ENCODE assay signal across 8 cellular contexts in genomic region chr4:174284181-174284886, GRCh38. TPM values are rescaled to one million over a fixed set of nuclear protein-coding genes. Genes with fewer than 3 reads are reported as not detected.
DNase-seq lines count a peak whose midpoint lies in the region; ATAC-seq and TF ChIP-seq lines count a peak whose summit lies in the region.

No MANE protein-coding gene starts in this region.

- peak overlapping the region; percentile 98 for H3K4me3 Mint-ChIP-seq in activated CD8-positive, alpha-beta T cell treated with anti-CD3 and anti-CD28 coated beads for 36 hours

- H3K9me3 Mint-ChIP-seq in activated CD8-positive, alpha-beta T cell treated with anti-CD3 and anti-CD28 coated beads for 36 hours = no peaks in the 10 kb centered on the region

- H3K36me3 Mint-ChIP-seq in activated CD8-positive, alpha-beta T cell treated with anti-CD3 and anti-CD28 coated beads for 36 hours (ENCODE audit: low read depth) = peaks cover 12% of the 10 kb centered on the region

- H3K27me3 Mint-ChIP-seq in activated CD8-positive, alpha-beta T cell treated with anti-CD3 and anti-CD28 coated beads for 36 hours = no peaks in the 10 kb centered on the region

- H3K4me3 ChIP-seq in heart left ventricle (peak overlapping the region; percentile 40 to 94 (median 74)), prostate gland (peak overlapping the region; percentile 70 to 85)

- no peak for TF ChIP-seq CTCF in activated CD8-positive, alpha-beta T cell treated with anti-CD3 and anti-CD28 coated beads for 36 hours (IDR thresholded peaks at IDR 0.05)
- TF ChIP-seq CTCF in heart left ventricle (IDR thresholded peaks at IDR 0.05) (no peak), prostate gland (IDR thresholded peaks at IDR 0.05) (no peak)

- CTCF ChIA-PET in activated CD8-positive, alpha-beta T cell treated with anti-CD3 and anti-CD28 coated beads for 36 hours (lab: Charles Lee) = interaction anchor here (0.9 to 1.5 kb wide), 2 partner anchors 15 to 18 kb away, joined by 3 to 5 read pairs; no protein-coding TSS in a partner anchor

- POLR2A ChIA-PET in activated CD8-positive, alpha-beta T cell treated with anti-CD3 and anti-CD28 coated beads for 36 hours (lab: Charles Lee) = interaction anchor here (0.9 to 1.3 kb wide), 4 partner anchors 8 to 34 kb away, joined by 3 to 7 read pairs (median 4); no protein-coding TSS in a partner anchor

- H3K4me1 ChIP-seq in heart left ventricle = peaks cover 0 to 47% (median 31%) of the 10 kb centered on the region in 12 donors
- H3K4me1 ChIP-seq in prostate gland (replicated peaks) = no peaks in the 10 kb centered on the region

- peak; percentile 8 for ATAC-seq in GM21717 (IDR thresholded peaks at IDR 0.05; ENCODE audit: unreplicated experiment)
- no peak for ATAC-seq in activated CD8-positive, alpha-beta T cell treated with anti-CD3 and anti-CD28 coated beads for 36 hours
- peak in 3 of 4 donors; percentile 7 to 18 (median 12) for ATAC-seq in heart left ventricle

- WGBS in heart left ventricle, 4 donors = 2 to 4% (median 3%) methylated on average over 18 to 19 of the region's 19 CpGs
- 4% methylated on average over 19 of the region's 19 CpGs for WGBS in prostate gland

- DNase-seq in ELR (ENCODE audit: low read depth) (peak; percentile 86), heart left ventricle (no peak), prostate gland (ENCODE audit: low spot score) (no peak)
- no peak for DNase-seq in activated CD8-positive, alpha-beta T cell treated with anti-CD3 and anti-CD28 coated beads for 36 hours
- no peak for DNase-seq in activated CD8-positive, alpha-beta memory T cell treated with anti-CD3 and anti-CD28 coated beads, Interleukin-2, amount 50 U/mL, for 48 hours
- no peak for DNase-seq in NK-92 treated with Interleukin-12 subunit alpha and Interleukin-12 subunit beta, amount 100 ng/mL, for 24 hours (lab: John Stamatoyannopoulos, UW)

- peak overlapping the region; percentile 99 for H3K27ac Mint-ChIP-seq in activated CD8-positive, alpha-beta T cell treated with anti-CD3 and anti-CD28 coated beads for 36 hours

- no peak for TF ChIP-seq POLR2A in heart left ventricle (IDR thresholded peaks at IDR 0.05)
- no peak for TF ChIP-seq POLR2A in prostate gland (IDR thresholded peaks at IDR 0.05)

- peaks cover 63% of the 10 kb centered on the region for H3K4me1 Mint-ChIP-seq in activated CD8-positive, alpha-beta T cell treated with anti-CD3 and anti-CD28 coated beads for 36 hours (ENCODE audit: low read depth)

- intact Hi-C loops in activated CD8-positive, alpha-beta T cell treated with anti-CD3 and anti-CD28 coated beads for 36 hours (cut with micrococcal nuclease) = no loop called here
- intact Hi-C loops in heart left ventricle (cut with DNase I) (no loop called here), prostate gland (cut with DNase I) (no loop called here)

- H3K9me3 ChIP-seq in KOPT-K1 (ENCODE audit: insufficient read depth, low read length, poor library complexity, severe bottlenecking) (no peaks in the 10 kb centered on the region), heart left ventricle (peaks cover 0 to 5% (median 0%) of the 10 kb centered on the region in 12 donors), prostate gland (no peaks in the 10 kb centered on the region)

- H3K27ac ChIP-seq in KOPT-K1 (ENCODE audit: low read depth, low read length, poor library complexity, severe bottlenecking) (peak overlapping the region; percentile 95), heart left ventricle (peak overlapping the region in 11 of 12 donors; percentile 93 to 99 (median 97)), prostate gland (peak overlapping the region; percentile 98 to 100)

- H3K27me3 ChIP-seq in heart left ventricle (no peaks in the 10 kb centered on the region), prostate gland (replicated peaks; ENCODE audit: insufficient read depth) (no peaks in the 10 kb centered on the region)

- H3K36me3 ChIP-seq in KOPT-K1 (ENCODE audit: insufficient read depth, low read length) = no peaks in the 10 kb centered on the region
- H3K36me3 ChIP-seq in heart left ventricle = no peaks in the 10 kb centered on the region
- H3K36me3 ChIP-seq in prostate gland = no peaks in the 10 kb centered on the region

RNA-seq across cellular contexts. Expression of gene CEP44, which starts 0.6 kb away (rescaled TPM):
- total RNA-seq in activated CD8-positive, alpha-beta T cell treated with anti-CD3 and anti-CD28 coated beads for 36 hours = 10 to 100 TPM; 29.3 to 30.2 TPM
- total RNA-seq in heart left ventricle = 10 to 100 TPM in 4 of 9 donors, 1 to 10 TPM in 5; 5.2 to 17.6 (median 9.7) TPM
- polyA plus RNA-seq in heart left ventricle = 1 to 10 TPM; 6.0 to 6.9 TPM
- total RNA-seq in prostate gland = 10 to 100 TPM; 13.7 to 14.3 TPM

RNA-seq across cellular contexts. Expression of gene FBXO8, which starts 0.9 kb away (rescaled TPM):
- 10 to 100 TPM; 15.1 to 19.1 TPM for total RNA-seq in activated CD8-positive, alpha-beta T cell treated with anti-CD3 and anti-CD28 coated beads for 36 hours
- total RNA-seq in heart left ventricle (10 to 100 TPM; 21.8 to 38.5 (median 25.9) TPM), prostate gland (10 to 100 TPM; 35.0 to 38.1 TPM)
- 10 to 100 TPM; 14.3 to 33.0 TPM for polyA plus RNA-seq in heart left ventricle
